In genomic region chr11:70790671-70791300, GRCh38 we compare ENCODE assay signal across 35 cellular contexts.
DNase-seq lines count a peak whose midpoint lies in the region; ATAC-seq and TF ChIP-seq lines count a peak whose summit lies in the region.
"Had no signal": no experiment of that assay in that cellular context is flagged by ENCODE, and none has a peak within 500 bp of the region (broad histone marks: within the 10 kb centered on the region; RNA-seq: fewer than 3 reads in every experiment).

No MANE protein-coding gene starts in this region.

- H3K27ac ChIP-seq in GM23248 (no peak overlapping the region), IMR-90 (ENCODE audit: insufficient read depth, low read length) (no peak overlapping the region), brain microvascular endothelial cell (no peak overlapping the region), lower lobe of right lung (no peak overlapping the region), thyroid gland (no peak overlapping the region)
- H3K27ac ChIP-seq: epithelial cell of prostate, heart right ventricle, HL-60, psoas muscle, thoracic aorta had no signal

- H2BK20ac ChIP-seq in IMR-90 (ENCODE audit: low read depth, low read length), result no peak overlapping the region

- H3K27me3 ChIP-seq in GM23248 (replicated peaks; ENCODE audit: insufficient read depth), result no peaks in the 10 kb centered on the region
- no peaks in the 10 kb centered on the region for H3K27me3 ChIP-seq in IMR-90 (ENCODE audit: control insufficient read depth, insufficient read depth, low read length)
- H3K27me3 ChIP-seq in brain microvascular endothelial cell (replicated peaks), result no peaks in the 10 kb centered on the region
- H3K27me3 ChIP-seq in lower lobe of right lung (ENCODE audit: low read depth), result no peaks in the 10 kb centered on the region
- H3K27me3 ChIP-seq in thyroid gland, result no peaks in the 10 kb centered on the region
- H3K27me3 ChIP-seq: MG63 had no signal

- no peak overlapping the region for H2AFZ ChIP-seq in GM23248
- no peak overlapping the region for H2AFZ ChIP-seq in IMR-90 (replicated peaks; ENCODE audit: low read length, poor library complexity)

- H3K4me2 ChIP-seq in GM23248 (ENCODE audit: unreplicated experiment) (no peak overlapping the region), IMR-90 (ENCODE audit: low read depth, low read length) (no peak overlapping the region)
- H3K4me2 ChIP-seq: smooth muscle cell had no signal

- H4K8ac ChIP-seq in IMR-90 (ENCODE audit: low read depth in 2 of 2, low read length in 2 of 2), result no peak overlapping the region

- no peak overlapping the region for H4K91ac ChIP-seq in IMR-90 (ENCODE audit: insufficient read depth, low read depth, low read length)

- no peak overlapping the region for H3K14ac ChIP-seq in IMR-90 (replicated peaks; ENCODE audit: low read depth, low read length)

- H3K9me3 Mint-ChIP-seq in Calu3 (ENCODE audit: low read depth, unreplicated experiment), result peaks cover 5% of the 10 kb centered on the region

- H3K4me3 ChIP-seq in GM23248 (no peak overlapping the region), IMR-90 (ENCODE audit: insufficient read depth, low read depth, low read length) (no peak overlapping the region), brain microvascular endothelial cell (ENCODE audit: low read depth, low read length) (no peak overlapping the region), lower lobe of right lung (no peak overlapping the region), thyroid gland (replicated peaks in 1 of 3) (no peak overlapping the region)
- H3K4me3 ChIP-seq: GM12878, heart right ventricle, lung, MG63, psoas muscle, smooth muscle cell, thoracic aorta had no signal

- H3K27ac Mint-ChIP-seq in Calu3 (ENCODE audit: unreplicated experiment), result no peak overlapping the region
- H3K27ac Mint-ChIP-seq: activated CD4-positive, alpha-beta T cell treated with anti-CD3 and anti-CD28 coated beads for 36 hours; activated naive CD4-positive, alpha-beta T cell treated with anti-CD3 and anti-CD28 coated beads for 36 hours; CD4-positive, alpha-beta T cell; IgD-negative memory B cell had no signal

- H3K36me3 ChIP-seq in GM23248 (ENCODE audit: low read depth) (no peaks in the 10 kb centered on the region), IMR-90 (ENCODE audit: control insufficient read depth, insufficient read depth, low read length) (no peaks in the 10 kb centered on the region), brain microvascular endothelial cell (replicated peaks) (no peaks in the 10 kb centered on the region), lower lobe of right lung (no peaks in the 10 kb centered on the region), thyroid gland (no peaks in the 10 kb centered on the region)
- H3K36me3 ChIP-seq: heart right ventricle, thoracic aorta had no signal

- H3K9me3 ChIP-seq in GM23248 (ENCODE audit: low read depth), result no peaks in the 10 kb centered on the region
- H3K9me3 ChIP-seq in IMR-90 (ENCODE audit: control insufficient read depth, insufficient read depth, low read length), result peaks cover 5% of the 10 kb centered on the region
- H3K9me3 ChIP-seq in lower lobe of right lung, result peaks cover 20% of the 10 kb centered on the region
- no peaks in the 10 kb centered on the region for H3K9me3 ChIP-seq in thyroid gland

- H2BK5ac ChIP-seq in IMR-90 (ENCODE audit: low read depth, low read length, poor library complexity, severe bottlenecking), result no peak overlapping the region

- peaks cover 0 to 2% of the 10 kb centered on the region in 2 experiments; a peak in 1 of 4 replicates for H3K79me1 ChIP-seq in IMR-90 (ENCODE audit: low read depth in 1 of 2, low read length in 2 of 2)

- 0 out of 2 replicates have a peak, but pooled peaks cover 3% of the 10 kb centered on the region for H3K9me1 ChIP-seq in IMR-90 (ENCODE audit: insufficient read depth, low read length)

- no peak for TF ChIP-seq POLR2A in IMR-90 (IDR thresholded peaks at IDR 0.05; ENCODE audit: low read depth, low read length)
- no peak for TF ChIP-seq POLR2A in thyroid gland (IDR thresholded peaks at IDR 0.05)

- CTCF ChIA-PET in IMR-90 (lab: Yijun Ruan, JAX), result interaction anchor here (0.7 kb wide), 1 partner anchor 11 kb away, joined by 3 read pairs; no protein-coding TSS in a partner anchor
- CTCF ChIA-PET in Calu3 (lab: Charles Lee), result no interaction called here

- peaks cover 17% of the 10 kb centered on the region for H3K36me3 Mint-ChIP-seq in Calu3 (ENCODE audit: insufficient read depth, unreplicated experiment)
- H3K36me3 Mint-ChIP-seq: IgD-negative memory B cell had no signal

- WGBS in GM23248 (ENCODE audit: low coverage in 1 of 2, low lambda C conversion rate in 2 of 2, missing lambda C conversion rate in 2 of 2), 2 experiments, result 43 to 50% methylated on average over 12 of the region's 12 CpGs
- WGBS in IMR-90 (ENCODE audit: extremely low coverage in 2 of 2, insufficient read length in 1 of 2), 2 experiments, result 53% methylated on average over 2 of the region's 12 CpGs; no CpG with 5 or more reads in 1 of the 2 experiments
- 84 to 89% methylated on average over 10 to 12 of the region's 12 CpGs for WGBS in thyroid gland, 2 donors

- no peak overlapping the region for H2AK5ac ChIP-seq in IMR-90 (ENCODE audit: low read depth, low read length)

- no peak overlapping the region for H2BK15ac ChIP-seq in IMR-90 (ENCODE audit: low read depth, low read length)

- no peak overlapping the region for H3K4me3 Mint-ChIP-seq in Calu3 (ENCODE audit: low read depth, unreplicated experiment)
- H3K4me3 Mint-ChIP-seq: activated CD4-positive, alpha-beta T cell treated with anti-CD3 and anti-CD28 coated beads for 36 hours; activated naive CD4-positive, alpha-beta T cell treated with anti-CD3 and anti-CD28 coated beads for 36 hours; activated T-cell treated with anti-CD3 and anti-CD28 coated beads, Interleukin-2, amount 50 U/mL, for 4 hours; CD4-positive, alpha-beta T cell had no signal

- dilution Hi-C loops in IMR-90 (cut with HindIII; ENCODE audit: low sequenced_read_pairs, unreplicated experiment), result no loop called here

- DNase-seq in GM23248 (peak; percentile 9), IMR-90 (no peak), brain microvascular endothelial cell (no peak), lower lobe of right lung (peak; percentile 10), thyroid gland (no peak), Calu3 (no peak), NCI-H446 treated with DMSO at 0.1 percent for 48 hours (lab: John Stamatoyannopoulos, UW) (no peak)
- DNase-seq: activated CD4-positive, alpha-beta T cell treated with anti-CD3 and anti-CD28 coated beads for 36 hours; activated CD8-positive, alpha-beta memory T cell treated with anti-CD3 and anti-CD28 coated beads for 24 hours; activated naive CD4-positive, alpha-beta T cell treated with anti-CD3 and anti-CD28 coated beads for 36 hours; activated T-cell treated with anti-CD3 and anti-CD28 coated beads, Interleukin-2, amount 50 U/mL, for 4 hours; amniotic stem cell; caudate nucleus; CD4-positive, alpha-beta T cell; DMS153; foreskin fibroblast; heart right ventricle; islet precursor cell; MG63; NCI-H1436; NCI-H2171 treated with DMSO at 0.1 percent for 48 hours; NCI-H526 treated with DMSO at 0.1 percent for 48 hours; OCI-M1; SHP77; stimulated activated CD4-positive, alpha-beta T cell treated with anti-CD3 and anti-CD28 coated beads, Interleukin-4, amount 100 ng/mL, for 1 hour; stimulated activated naive CD4-positive, alpha-beta T cell had no signal

- no peaks in the 10 kb centered on the region for H3F3A ChIP-seq in GM23248 (ENCODE audit: insufficient read depth)

- ATAC-seq in IMR-90 (ENCODE audit: low read depth), result no peak
- ATAC-seq in lower lobe of right lung, result no peak
- ATAC-seq in GM19397 (IDR thresholded peaks at IDR 0.05; ENCODE audit: unreplicated experiment), result no peak
- ATAC-seq: activated CD4-positive, alpha-beta T cell treated with anti-CD3 and anti-CD28 coated beads for 36 hours; activated T-cell treated with anti-CD3 and anti-CD28 coated beads, Interleukin-2, amount 50 U/mL, for 4 hours; GM12878; heart right ventricle; psoas muscle had no signal

- H3K9ac ChIP-seq in GM23248 (no peak overlapping the region), IMR-90 (ENCODE audit: low read depth, low read length) (no peak overlapping the region)

- intact Hi-C loops in IMR-90 (cut with micrococcal nuclease) (no loop called here), lower lobe of right lung (cut with DNase I) (no loop called here), thyroid gland (cut with DNase I) (no loop called here), Calu3 (cut with micrococcal nuclease; ENCODE audit: unreplicated experiment) (no loop called here)

- peak; percentile 29; the same call in 1 of the 2 replicates for TF ChIP-seq RAD21 in IMR-90 (IDR thresholded peaks at IDR 0.05; ENCODE audit: low read length)

- no peak overlapping the region for H3K23ac ChIP-seq in IMR-90 (ENCODE audit: low read depth, low read length)

- H3K4me1 Mint-ChIP-seq in Calu3 (ENCODE audit: low read depth, unreplicated experiment), result no peaks in the 10 kb centered on the region
- H3K4me1 Mint-ChIP-seq: activated CD4-positive, alpha-beta T cell treated with anti-CD3 and anti-CD28 coated beads for 36 hours; IgD-negative memory B cell had no signal

- TF ChIP-seq CTCF in IMR-90 (conservative IDR thresholded peaks at IDR 0.05; ENCODE audit: low read depth, low read length) (peak; percentile 28), brain microvascular endothelial cell (IDR thresholded peaks at IDR 0.05; ENCODE audit: low read depth, low read length, missing control alignments) (peak; percentile 37), lower lobe of right lung (IDR thresholded peaks at IDR 0.05) (no peak), thyroid gland (IDR thresholded peaks at IDR 0.05) (no peak), Calu3 (IDR thresholded peaks at IDR 0.05; ENCODE audit: unreplicated experiment) (no peak)

- H3K27me3 Mint-ChIP-seq in Calu3 (ENCODE audit: unreplicated experiment), result no peaks in the 10 kb centered on the region
- H3K27me3 Mint-ChIP-seq: activated CD4-positive, alpha-beta T cell treated with anti-CD3 and anti-CD28 coated beads for 36 hours; CD4-positive, alpha-beta T cell; IgD-negative memory B cell had no signal

- no peak overlapping the region for H3K4ac ChIP-seq in IMR-90 (ENCODE audit: low read depth, low read length)

- no peak overlapping the region for H2BK120ac ChIP-seq in IMR-90 (ENCODE audit: low read depth, low read length)

- BruUV-seq in IMR-90 (replicated peaks; lab: Mats Ljungman, UMichigan) (no TSS peak), Calu3 (replicated peaks; lab: Mats Ljungman, UMichigan) (no TSS peak)

- no peaks in the 10 kb centered on the region for H3K9me2 ChIP-seq in GM23248 (ENCODE audit: insufficient read depth)

- in situ Hi-C loops in GM23248 (cut with MboI), result no loop called here
- in situ Hi-C loops in IMR-90 (cut with MboI; ENCODE audit: low sequenced_read_pairs), result no loop called here
- in situ Hi-C loops in brain microvascular endothelial cell (cut with HindIII; ENCODE audit: low pct_ligation_motif_present, low sequenced_read_pairs), result no loop called here

- H3K56ac ChIP-seq in IMR-90 (ENCODE audit: extremely low read depth, insufficient read depth, low read length), result no peak overlapping the region

- POLR2A ChIA-PET in IMR-90 (lab: Charles Lee; ENCODE audit: unreplicated experiment), result no interaction called here

- H4K5ac ChIP-seq in IMR-90 (ENCODE audit: low read depth, low read length), result no peak overlapping the region

- no peak overlapping the region for H3K18ac ChIP-seq in IMR-90 (ENCODE audit: low read depth, low read length)

- H3K4me1 ChIP-seq in GM23248 (ENCODE audit: insufficient read depth) (peaks cover 10% of the 10 kb centered on the region; the same call in 1 of the 2 replicates), IMR-90 (ENCODE audit: control insufficient read depth, insufficient read depth, low read length) (peaks cover 12% of the 10 kb centered on the region), lower lobe of right lung (no peaks in the 10 kb centered on the region), thyroid gland (no peaks in the 10 kb centered on the region)
- H3K4me1 ChIP-seq: heart right ventricle, psoas muscle had no signal

- no peak overlapping the region for H2AK9ac ChIP-seq in IMR-90 (replicated peaks; ENCODE audit: low read depth, low read length, poor library complexity)

- H4K20me1 ChIP-seq in GM23248 (ENCODE audit: insufficient read depth), result no peaks in the 10 kb centered on the region
- H4K20me1 ChIP-seq in IMR-90 (ENCODE audit: insufficient read depth, low read length), result no peaks in the 10 kb centered on the region

- no peaks in the 10 kb centered on the region for H3K79me2 ChIP-seq in GM23248 (ENCODE audit: insufficient read depth)

Comparison
In these comparisons a context has a peak if more than half of its experiments do, and no peak if none do; other contexts are left out.
1. DNase-seq: peak in GM23248 (single experiment) and lower lobe of right lung (single experiment); none in IMR-90 (single experiment), brain microvascular endothelial cell (single experiment), thyroid gland (0 of 2), Calu3 (single experiment) and NCI-H446 treated with DMSO at 0.1 percent for 48 hours (single experiment).
2. CTCF ChIP-seq: peak in IMR-90 (single experiment) and brain microvascular endothelial cell (single experiment); none in lower lobe of right lung (single experiment), thyroid gland (0 of 6) and Calu3 (single experiment).